14 cellular contexts compared by ENCODE assay signal in genomic region chr12:14946162-14946561, GRCh38. TPM values are rescaled to one million over a fixed set of nuclear protein-coding genes. Genes with fewer than 3 reads are reported as not detected.
DNase-seq lines count a peak whose midpoint lies in the region; ATAC-seq and TF ChIP-seq lines count a peak whose summit lies in the region.
"Had no signal": no experiment of that assay in that cellular context is flagged by ENCODE, and none has a peak within 500 bp of the region (broad histone marks: within the 10 kb centered on the region; RNA-seq: fewer than 3 reads in every experiment).

No MANE protein-coding gene starts in this region.

- no peak for DNase-seq in CD4-positive, alpha-beta T cell
- DNase-seq in osteocyte (ENCODE audit: extremely low spot score, unreplicated experiment) (no peak), NCI-H2029 (lab: John Stamatoyannopoulos, UW) (no peak), HuH-7.5 (ENCODE audit: low spot score) (no peak), dorsolateral prefrontal cortex (no peak), RKO (ENCODE audit: low spot score) (no peak)
- DNase-seq: brain microvascular endothelial cell, GDM1, NCI-H1694 had no signal

- H3K4me1 Mint-ChIP-seq in CD4-positive, alpha-beta T cell (ENCODE audit: low read depth) = peaks cover 85% of the 10 kb centered on the region
- H3K4me1 Mint-ChIP-seq in dendritic cell treated with granulocyte-macrophage colony-stimulating factor and Interleukin-4, amounts not matched to agents 40 ng/mL and 50 ng/mL, for 4 days (ENCODE audit: low read depth) = peaks cover 59% of the 10 kb centered on the region
- peaks cover 46% of the 10 kb centered on the region for H3K4me1 Mint-ChIP-seq in osteocyte (ENCODE audit: unreplicated experiment)

- no peak overlapping the region for H3K4me3 ChIP-seq in dorsolateral prefrontal cortex
- H3K4me3 ChIP-seq: BLaER1 treated with 17β-estradiol and CSF1 and Interleukin-3, amounts not matched to agents 10 nM and 100 nM; prostate gland had no signal

- peak overlapping the region; percentile 90 for H3K27ac ChIP-seq in CD4-positive, alpha-beta T cell (ENCODE audit: low read depth, low read length)
- H3K27ac ChIP-seq in KOPT-K1 (ENCODE audit: low read depth, low read length, poor library complexity, severe bottlenecking) (peak overlapping the region; percentile 94), dorsolateral prefrontal cortex (peak overlapping the region in 1 of 59 donors; percentile 31)
- H3K27ac ChIP-seq: brain microvascular endothelial cell, prostate gland had no signal

- H3K27me3 ChIP-seq in CD4-positive, alpha-beta T cell (ENCODE audit: control insufficient read depth, insufficient read depth, low read length) = no peaks in the 10 kb centered on the region
- H3K27me3 ChIP-seq in dorsolateral prefrontal cortex = no peaks in the 10 kb centered on the region
- H3K27me3 ChIP-seq: BLaER1 treated with 17β-estradiol and CSF1 and Interleukin-3, amounts not matched to agents 10 nM and 100 nM; brain microvascular endothelial cell had no signal

- CTCF ChIA-PET in CD4-positive, alpha-beta T cell (lab: Charles Lee) = interaction anchor here (1.3 to 1.8 kb wide), 2 partner anchors 10 to 13 kb away, joined by 3 to 4 read pairs; no protein-coding TSS in a partner anchor

- H3K4me3 Mint-ChIP-seq in CD4-positive, alpha-beta T cell = peak overlapping the region; percentile 30
- no peak overlapping the region for H3K4me3 Mint-ChIP-seq in dendritic cell treated with granulocyte-macrophage colony-stimulating factor and Interleukin-4, amounts not matched to agents 40 ng/mL and 50 ng/mL, for 4 days
- no peak overlapping the region for H3K4me3 Mint-ChIP-seq in osteocyte (ENCODE audit: unreplicated experiment)

- H3K27ac Mint-ChIP-seq in CD4-positive, alpha-beta T cell = peak overlapping the region; percentile 94
- H3K27ac Mint-ChIP-seq in dendritic cell treated with granulocyte-macrophage colony-stimulating factor and Interleukin-4, amounts not matched to agents 40 ng/mL and 50 ng/mL, for 4 days = peak overlapping the region; percentile 55
- H3K27ac Mint-ChIP-seq in osteocyte (ENCODE audit: unreplicated experiment) = peak overlapping the region; percentile 96

- intact Hi-C loops in CD4-positive, alpha-beta T cell (cut with DNase I, micrococcal nuclease) = loop anchor here (5.0 kb wide), 2 partner anchors 99 to 174 kb away; a partner anchor contains a TSS
- intact Hi-C loops in dendritic cell treated with granulocyte-macrophage colony-stimulating factor and Interleukin-4, amounts not matched to agents 40 ng/mL and 50 ng/mL, for 4 days (cut with micrococcal nuclease) = no loop called here
- intact Hi-C loops in dorsolateral prefrontal cortex (cut with DNase I) = no loop called here

- peaks cover 98% of the 10 kb centered on the region for H3K36me3 ChIP-seq in KOPT-K1 (ENCODE audit: insufficient read depth, low read length)
- H3K36me3 ChIP-seq: prostate gland had no signal

- POLR2A ChIA-PET in CD4-positive, alpha-beta T cell (lab: Charles Lee) = interaction anchor here (1.2 to 5.8 kb wide), 5 partner anchors 8 to 175 kb away, joined by 3 to 104 read pairs (median 5); partner anchors contain the start of gene ARHGDIB

- H3K9me3 ChIP-seq in CD4-positive, alpha-beta T cell (ENCODE audit: control insufficient read depth, low read length) = no peaks in the 10 kb centered on the region
- no peaks in the 10 kb centered on the region for H3K9me3 ChIP-seq in KOPT-K1 (ENCODE audit: insufficient read depth, low read length, poor library complexity, severe bottlenecking)
- H3K9me3 ChIP-seq: prostate gland had no signal

- peaks cover 94% of the 10 kb centered on the region for H3K36me3 Mint-ChIP-seq in CD4-positive, alpha-beta T cell (ENCODE audit: low read depth)
- H3K36me3 Mint-ChIP-seq in dendritic cell treated with granulocyte-macrophage colony-stimulating factor and Interleukin-4, amounts not matched to agents 40 ng/mL and 50 ng/mL, for 4 days (ENCODE audit: low read depth) = peaks cover 97% of the 10 kb centered on the region
- H3K36me3 Mint-ChIP-seq in osteocyte (ENCODE audit: unreplicated experiment) = peaks cover 14% of the 10 kb centered on the region

- ATAC-seq in CD4-positive, alpha-beta T cell (ENCODE audit: poor library complexity) = no peak

- no peaks in the 10 kb centered on the region for H3K27me3 Mint-ChIP-seq in CD4-positive, alpha-beta T cell
- no peaks in the 10 kb centered on the region for H3K27me3 Mint-ChIP-seq in dendritic cell treated with granulocyte-macrophage colony-stimulating factor and Interleukin-4, amounts not matched to agents 40 ng/mL and 50 ng/mL, for 4 days
- no peaks in the 10 kb centered on the region for H3K27me3 Mint-ChIP-seq in osteocyte (ENCODE audit: unreplicated experiment)

- TF ChIP-seq CTCF in CD4-positive, alpha-beta T cell (IDR thresholded peaks at IDR 0.05) = no peak
- TF ChIP-seq CTCF in osteocyte (IDR thresholded peaks at IDR 0.05) (no peak), dorsolateral prefrontal cortex (IDR thresholded peaks at IDR 0.05 in 54 of 56, conservative IDR thresholded peaks at IDR 0.05 in 2 of 56; ENCODE audit: low read depth in 1 of 56, partially characterized antibody in 56 of 56) (no peak)

- H3K9me3 Mint-ChIP-seq in CD4-positive, alpha-beta T cell = no peaks in the 10 kb centered on the region
- H3K9me3 Mint-ChIP-seq in dendritic cell treated with granulocyte-macrophage colony-stimulating factor and Interleukin-4, amounts not matched to agents 40 ng/mL and 50 ng/mL, for 4 days = no peaks in the 10 kb centered on the region
- no peaks in the 10 kb centered on the region for H3K9me3 Mint-ChIP-seq in osteocyte (ENCODE audit: unreplicated experiment)

RNA-seq across cellular contexts. Expression of gene ERP27, which starts 7.8 kb away (rescaled TPM):
- total RNA-seq in CD4-positive, alpha-beta T cell = 10 to 100 TPM; 16.2 to 17.1 TPM
- total RNA-seq in osteocyte = 0.50 and 0.70 TPM in 2 replicates
- total RNA-seq in dorsolateral prefrontal cortex = under 1 TPM in 22 of 120 experiments, not detected in 98; 0.19 to 0.83 (median 0.38) TPM

RNA-seq across cellular contexts. Expression of gene ARHGDIB, which starts 15.2 kb away (rescaled TPM):
- total RNA-seq in CD4-positive, alpha-beta T cell = 100 to 1,000 TPM; 872 to 942 TPM
- 13.8 and 14.4 TPM in 2 replicates for total RNA-seq in osteocyte
- 10 to 100 TPM in 119 of 120 experiments, 1 to 10 TPM in 1; 7.4 to 82.4 (median 22.5) TPM for total RNA-seq in dorsolateral prefrontal cortex

RNA-seq across cellular contexts. Expression of gene PDE6H, which starts 26.7 kb away (rescaled TPM):
- total RNA-seq in CD4-positive, alpha-beta T cell = not detected
- total RNA-seq in osteocyte (not detected in 2 replicates), dorsolateral prefrontal cortex (1 to 10 TPM in 47 of 120 experiments, under 1 TPM in 33, not detected in 40; 0.43 to 2.7 (median 1.2) TPM)
- total RNA-seq: mesenteric fat pad, prostate gland had no signal

Comparison
In these comparisons a context has a peak if more than half of its experiments do, and no peak if none do; other contexts are left out.
1. RNA of gene ERP27, which starts 7.8 kb away (total RNA-seq): 16.2 to 17.1 TPM in CD4-positive, alpha-beta T cell; 0.50 to 0.70 TPM in osteocyte and 0.19 to 0.83 TPM in dorsolateral prefrontal cortex; every median in the first group is over 4 times any median in the second.
2. RNA of gene ARHGDIB, which starts 15.2 kb away (total RNA-seq): 872 to 942 TPM in CD4-positive, alpha-beta T cell; 7.4 to 82.4 TPM in dorsolateral prefrontal cortex and 13.8 to 14.4 TPM in osteocyte; every median in the first group is over 10 times any median in the second.
3. intact Hi-C loops: an anchor here in CD4-positive, alpha-beta T cell (5.0 kb wide); none called in dendritic cell treated with granulocyte-macrophage colony-stimulating factor and Interleukin-4, amounts not matched to agents 40 ng/mL and 50 ng/mL, for 4 days and dorsolateral prefrontal cortex.
4. Peak in every context shown above with its lines, with median percentiles within 50 percentile points of each other: H3K27ac Mint-ChIP-seq.